ENCODE assay signal across 17 cellular contexts in genomic region chr11:7570938-7571337, GRCh38. TPM values are rescaled to one million over a fixed set of nuclear protein-coding genes. Genes with fewer than 3 reads are reported as not detected.
DNase-seq lines count a peak whose midpoint lies in the region; ATAC-seq and TF ChIP-seq lines count a peak whose summit lies in the region.
"Had no signal": no experiment of that assay in that cellular context is flagged by ENCODE, and none has a peak within 500 bp of the region (broad histone marks: within the 10 kb centered on the region; RNA-seq: fewer than 3 reads in every experiment).

No MANE protein-coding gene starts in this region.

- 100% methylated on average over 1 of the region's 1 CpG for WGBS in esophagus muscularis mucosa

- peaks cover 0 to 15% (median 0%) of the 10 kb centered on the region in 4 donors for H3K27me3 ChIP-seq in esophagus muscularis mucosa

- H3K4me1 Mint-ChIP-seq in naive thymus-derived CD8-positive, alpha-beta T cell = peaks cover 4 to 15% (median 13%) of the 10 kb centered on the region in 4 donors

- H3K27ac ChIP-seq in esophagus muscularis mucosa (replicated peaks in 1 of 4) = no peak overlapping the region
- H3K27ac ChIP-seq: HL-60 had no signal

- H3K27me3 Mint-ChIP-seq in naive thymus-derived CD8-positive, alpha-beta T cell = peaks cover 0 to 33% (median 15%) of the 10 kb centered on the region in 5 donors
- H3K27me3 Mint-ChIP-seq: CD4-positive, alpha-beta T cell; T-helper 17 cell had no signal

- no peak for TF ChIP-seq POLR2A in esophagus muscularis mucosa (IDR thresholded peaks at IDR 0.05; ENCODE audit: low read depth)

- TF ChIP-seq EP300 in esophagus muscularis mucosa (IDR thresholded peaks at IDR 0.05) = no peak

- POLR2A ChIA-PET in naive thymus-derived CD8-positive, alpha-beta T cell (lab: Charles Lee) = no interaction called here

- no peak overlapping the region for H3K27ac Mint-ChIP-seq in naive thymus-derived CD8-positive, alpha-beta T cell
- H3K27ac Mint-ChIP-seq: activated CD4-positive, alpha-beta T cell treated with anti-CD3 and anti-CD28 coated beads, Interleukin-2, amount 10 ng/mL, durations not matched to agents 7 days and 5 days; activated CD8-positive, alpha-beta memory T cell treated with anti-CD3 and anti-CD28 coated beads, Interleukin-2, amount 10 ng/mL, durations not matched to agents 7 days and 5 days; activated naive CD4-positive, alpha-beta T cell treated with anti-CD3 and anti-CD28 coated beads, Interleukin-2, amount 50 U/mL, for 24 hours; activated T-helper 1 cell treated with anti-CD3 and anti-CD28 coated beads, Interleukin-12 subunit alpha, Interleukin-12 subunit beta, Interleukin-2, Interleukin-4 antibody, amounts not matched to agents 30 ng/mL and 10 ng/mL and 1 ng/mL, durations not matched to agents 14 hours and 24 hours and 36 hours; CD4-positive, alpha-beta T cell; T-helper 17 cell had no signal

- H3K4me3 ChIP-seq in GM12864 (ENCODE audit: low read depth, low read length) (no peak overlapping the region), retinal pigment epithelial cell (ENCODE audit: low read length) (no peak overlapping the region), esophagus muscularis mucosa (no peak overlapping the region)

- no peaks in the 10 kb centered on the region for H3K9me3 ChIP-seq in esophagus muscularis mucosa

- peaks cover 0 to 8% (median 0%) of the 10 kb centered on the region in 9 donors for H3K9me3 Mint-ChIP-seq in naive thymus-derived CD8-positive, alpha-beta T cell
- H3K9me3 Mint-ChIP-seq: activated CD4-positive, alpha-beta T cell treated with anti-CD3 and anti-CD28 coated beads, Interleukin-2, amount 10 ng/mL, durations not matched to agents 7 days and 5 days; activated naive CD4-positive, alpha-beta T cell treated with anti-CD3 and anti-CD28 coated beads, Interleukin-2, amount 50 U/mL, for 24 hours; activated T-helper 1 cell treated with anti-CD3 and anti-CD28 coated beads, Interleukin-12 subunit alpha, Interleukin-12 subunit beta, Interleukin-2, Interleukin-4 antibody, amounts not matched to agents 30 ng/mL and 10 ng/mL and 1 ng/mL, durations not matched to agents 14 hours and 24 hours and 36 hours; CD4-positive, alpha-beta T cell had no signal

- TF ChIP-seq CTCF in GM12864 (IDR thresholded peaks at IDR 0.05; ENCODE audit: low read depth, low read length, missing control alignments) (peak; percentile 11), retinal pigment epithelial cell (conservative IDR thresholded peaks at IDR 0.05; ENCODE audit: low read depth, low read length) (peak; percentile 4), esophagus muscularis mucosa (IDR thresholded peaks at IDR 0.05) (no peak)

- intact Hi-C loops in esophagus muscularis mucosa (cut with DNase I) = loop anchor here (2.0 kb wide), 1 partner anchor 86 kb away; no protein-coding TSS in a partner anchor

- DNase-seq in GM12864 (ENCODE audit: low read depth) (no peak), NCI-H446 treated with DMSO at 0.1 percent for 48 hours (lab: John Stamatoyannopoulos, UW) (peak; percentile 70), iPS-NIHi11 (ENCODE audit: low spot score) (peak; percentile 12), retinal pigment epithelial cell (ENCODE audit: low read depth) (no peak), foreskin melanocyte (no peak), germinal center (ENCODE audit: low spot score) (no peak), esophagus muscularis mucosa (ENCODE audit: extremely low spot score) (no peak)
- no peak for DNase-seq in naive thymus-derived CD8-positive, alpha-beta T cell
- DNase-seq: activated CD4-positive, alpha-beta T cell treated with anti-CD3 and anti-CD28 coated beads, Interleukin-2, amount 10 ng/mL, durations not matched to agents 7 days and 5 days; activated CD8-positive, alpha-beta memory T cell treated with anti-CD3 and anti-CD28 coated beads, Interleukin-2, amount 10 ng/mL, durations not matched to agents 7 days and 5 days; CD4-positive, alpha-beta T cell; effector CD4-positive, alpha-beta T cell; GF-D8; T-helper 17 cell had no signal

- H3K4me1 ChIP-seq in esophagus muscularis mucosa = peaks cover 17 to 22% (median 18%) of the 10 kb centered on the region in 4 donors

- no peak overlapping the region for H3K4me3 Mint-ChIP-seq in naive thymus-derived CD8-positive, alpha-beta T cell
- H3K4me3 Mint-ChIP-seq: activated CD4-positive, alpha-beta T cell treated with anti-CD3 and anti-CD28 coated beads, Interleukin-2, amount 10 ng/mL, durations not matched to agents 7 days and 5 days; activated CD8-positive, alpha-beta memory T cell treated with anti-CD3 and anti-CD28 coated beads, Interleukin-2, amount 10 ng/mL, durations not matched to agents 7 days and 5 days; activated naive CD4-positive, alpha-beta T cell treated with anti-CD3 and anti-CD28 coated beads, Interleukin-2, amount 50 U/mL, for 24 hours; activated T-helper 1 cell treated with anti-CD3 and anti-CD28 coated beads, Interleukin-12 subunit alpha, Interleukin-12 subunit beta, Interleukin-2, Interleukin-4 antibody, amounts not matched to agents 30 ng/mL and 10 ng/mL and 1 ng/mL, durations not matched to agents 14 hours and 24 hours and 36 hours; CD4-positive, alpha-beta T cell; T-helper 17 cell had no signal

- ATAC-seq in naive thymus-derived CD8-positive, alpha-beta T cell = no peak
- ATAC-seq: activated CD8-positive, alpha-beta memory T cell treated with anti-CD3 and anti-CD28 coated beads, Interleukin-2, amount 10 ng/mL, durations not matched to agents 7 days and 5 days; T-helper 17 cell had no signal

- peaks cover 17 to 55% (median 27%) of the 10 kb centered on the region in 3 donors for H3K36me3 Mint-ChIP-seq in naive thymus-derived CD8-positive, alpha-beta T cell
- H3K36me3 Mint-ChIP-seq: activated CD8-positive, alpha-beta memory T cell treated with anti-CD3 and anti-CD28 coated beads, Interleukin-2, amount 10 ng/mL, durations not matched to agents 7 days and 5 days had no signal

- peaks cover 0 to 1% (median 0%) of the 10 kb centered on the region in 4 donors for H3K36me3 ChIP-seq in esophagus muscularis mucosa

RNA-seq across cellular contexts. Expression of gene PPFIBP2, which starts 57.1 kb away (rescaled TPM):
- total RNA-seq in naive thymus-derived CD8-positive, alpha-beta T cell = 10 to 100 TPM; 82.6 to 88.0 TPM
- 10 to 100 TPM in 1 of 3 donors, 1 to 10 TPM in 2; 2.6 to 32.2 (median 5.6) TPM for polyA plus RNA-seq in naive thymus-derived CD8-positive, alpha-beta T cell
- total RNA-seq in esophagus muscularis mucosa = 10 to 100 TPM in 2 of 4 donors, 1 to 10 TPM in 2; 7.5 to 12.5 (median 10.0) TPM

Comparison
In these comparisons a context has a peak if more than half of its experiments do, and no peak if none do; other contexts are left out.
1. DNase-seq: peak in NCI-H446 treated with DMSO at 0.1 percent for 48 hours (single experiment) and iPS-NIHi11 (single experiment); none in GM12864 (single experiment), retinal pigment epithelial cell (single experiment), foreskin melanocyte (single experiment), naive thymus-derived CD8-positive, alpha-beta T cell (0 of 10), germinal center (single experiment) and esophagus muscularis mucosa (single experiment).
2. CTCF ChIP-seq: peak in GM12864 (single experiment) and retinal pigment epithelial cell (single experiment); none in esophagus muscularis mucosa (0 of 3).
3. RNA of gene PPFIBP2, which starts 57.1 kb away (total RNA-seq): 82.6 to 88.0 TPM in naive thymus-derived CD8-positive, alpha-beta T cell; 7.5 to 12.5 TPM in esophagus muscularis mucosa; every median in the first group is over 4 times any median in the second.